ENCODE assay signal across 19 cellular contexts in the genomic region with DNA sequence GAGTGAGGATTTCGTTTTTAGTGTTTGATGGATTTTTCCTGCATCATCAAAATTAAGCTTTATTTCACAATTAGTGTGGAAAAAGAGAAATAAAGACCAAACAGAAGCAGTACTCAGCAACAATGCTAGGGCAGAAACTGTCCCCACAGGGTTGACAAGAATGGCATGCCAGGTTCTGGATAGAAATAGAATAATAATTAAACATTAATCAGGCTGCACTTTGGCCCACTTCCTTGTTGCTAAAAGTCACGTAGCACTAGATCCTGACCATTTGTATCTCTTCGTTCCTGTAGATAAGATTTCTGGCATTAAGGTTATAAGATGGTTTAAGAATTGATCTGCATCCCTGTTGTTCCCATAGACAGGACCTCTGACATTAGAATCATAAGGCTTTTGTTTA. TPM values are rescaled to one million over a fixed set of nuclear protein-coding genes. Genes with fewer than 3 reads are reported as not detected.
DNase-seq lines count a peak whose midpoint lies in the region; ATAC-seq and TF ChIP-seq lines count a peak whose summit lies in the region.
"Had no signal": no experiment of that assay in that cellular context is flagged by ENCODE, and none has a peak within 500 bp of the region (broad histone marks: within the 10 kb centered on the region; RNA-seq: fewer than 3 reads in every experiment).

No MANE protein-coding gene starts in this region.

- H3K4me2 ChIP-seq in smooth muscle cell: no peak overlapping the region
- H3K4me2 ChIP-seq: A549 had no signal

- no peak overlapping the region for H3K9ac ChIP-seq in smooth muscle cell (ENCODE audit: low read depth)

- H3K36me3 ChIP-seq in smooth muscle cell (ENCODE audit: low read depth): no peaks in the 10 kb centered on the region
- H3K36me3 ChIP-seq: BE2C had no signal

- ATAC-seq in left lobe of liver: peak; percentile 83
- ATAC-seq in HG02763 (IDR thresholded peaks at IDR 0.05; ENCODE audit: unreplicated experiment): no peak
- no peak for ATAC-seq in GM18511 (IDR thresholded peaks at IDR 0.05; ENCODE audit: unreplicated experiment)
- ATAC-seq: A549 had no signal

- TF ChIP-seq CTCF in VCaP (conservative IDR thresholded peaks at IDR 0.05) (no peak), smooth muscle cell (IDR thresholded peaks at IDR 0.05; ENCODE audit: borderline replicate concordance, insufficient read depth, poor library complexity, severe bottlenecking) (no peak)

- in situ Hi-C loops in G401 (cut with HindIII; ENCODE audit: low sequenced_read_pairs): no loop called here

- H2AFZ ChIP-seq in smooth muscle cell (ENCODE audit: low read depth): no peak overlapping the region

- WGBS in smooth muscle cell (ENCODE audit: low lambda C conversion rate): 79% methylated on average over 3 of the region's 3 CpGs

- no peaks in the 10 kb centered on the region for H3K4me1 ChIP-seq in smooth muscle cell (ENCODE audit: low read depth)
- H3K4me1 ChIP-seq: A549 had no signal

- H3F3A ChIP-seq in smooth muscle cell (ENCODE audit: low read depth): no peaks in the 10 kb centered on the region

- DNase-seq in G401 (ENCODE audit: low spot score): peak; percentile 7
- DNase-seq in left lobe of liver (ENCODE audit: low spot score): peak; percentile 55
- peak; percentile 48 for DNase-seq in renal cortical epithelial cell (ENCODE audit: low read depth)
- no peak for DNase-seq in stimulated activated CD4-positive, alpha-beta T cell treated with anti-CD3 and anti-CD28 coated beads, Interleukin-4, amount 100 ng/mL, for 1 hour
- no peak for DNase-seq in smooth muscle cell (lab: John Stamatoyannopoulos, UW; ENCODE audit: unreplicated experiment)
- DNase-seq: CD4-positive, alpha-beta memory T cell; DND-41; GF-D8; GOT3; H9 had no signal

- H4K20me1 ChIP-seq in smooth muscle cell (ENCODE audit: low read depth): no peaks in the 10 kb centered on the region

- peak overlapping the region; percentile 76 for H3K27ac ChIP-seq in VCaP
- no peak overlapping the region for H3K27ac ChIP-seq in smooth muscle cell (ENCODE audit: low read depth)
- H3K27ac ChIP-seq: A549, C4-2B had no signal

- no peak overlapping the region for H3K4me3 ChIP-seq in smooth muscle cell
- H3K4me3 ChIP-seq: A549 had no signal

- H3K27me3 ChIP-seq in smooth muscle cell (ENCODE audit: low read depth): no peaks in the 10 kb centered on the region
- H3K27me3 ChIP-seq: BE2C had no signal

- H3K9me3 ChIP-seq in smooth muscle cell (replicated peaks; ENCODE audit: low read depth): no peaks in the 10 kb centered on the region
- H3K9me3 ChIP-seq: A549, BE2C had no signal

- no peaks in the 10 kb centered on the region for H3K79me2 ChIP-seq in smooth muscle cell (ENCODE audit: low read depth)

RNA-seq across cellular contexts. Expression of a gene that starts 34.5 kb away (rescaled TPM):
- total RNA-seq in G401 (2014; rRNA removed; shearing (Covaris generic)): not detected in 2 replicates
- total RNA-seq in left lobe of liver: 0.20 TPM
- total RNA-seq in renal cortical epithelial cell: 3.6 and 9.3 TPM in 2 replicates
- 2.2 and 2.5 TPM in 2 replicates for total RNA-seq in smooth muscle cell
- 0.30 and 0.43 TPM in 2 replicates for polyA plus RNA-seq in smooth muscle cell
- total RNA-seq: CD4-positive, alpha-beta memory T cell; H9; HT-29 had no signal
- polyA plus RNA-seq: AG04450; CD4-positive, alpha-beta memory T cell; IgD-negative memory B cell had no signal

Comparison
In these comparisons a context has a peak if more than half of its experiments do, and no peak if none do; other contexts are left out.
1. DNase-seq: peak in G401 (single experiment), left lobe of liver (single experiment) and renal cortical epithelial cell (single experiment); none in stimulated activated CD4-positive, alpha-beta T cell treated with anti-CD3 and anti-CD28 coated beads, Interleukin-4, amount 100 ng/mL, for 1 hour (single experiment) and smooth muscle cell (single experiment).